In the genomic region with DNA sequence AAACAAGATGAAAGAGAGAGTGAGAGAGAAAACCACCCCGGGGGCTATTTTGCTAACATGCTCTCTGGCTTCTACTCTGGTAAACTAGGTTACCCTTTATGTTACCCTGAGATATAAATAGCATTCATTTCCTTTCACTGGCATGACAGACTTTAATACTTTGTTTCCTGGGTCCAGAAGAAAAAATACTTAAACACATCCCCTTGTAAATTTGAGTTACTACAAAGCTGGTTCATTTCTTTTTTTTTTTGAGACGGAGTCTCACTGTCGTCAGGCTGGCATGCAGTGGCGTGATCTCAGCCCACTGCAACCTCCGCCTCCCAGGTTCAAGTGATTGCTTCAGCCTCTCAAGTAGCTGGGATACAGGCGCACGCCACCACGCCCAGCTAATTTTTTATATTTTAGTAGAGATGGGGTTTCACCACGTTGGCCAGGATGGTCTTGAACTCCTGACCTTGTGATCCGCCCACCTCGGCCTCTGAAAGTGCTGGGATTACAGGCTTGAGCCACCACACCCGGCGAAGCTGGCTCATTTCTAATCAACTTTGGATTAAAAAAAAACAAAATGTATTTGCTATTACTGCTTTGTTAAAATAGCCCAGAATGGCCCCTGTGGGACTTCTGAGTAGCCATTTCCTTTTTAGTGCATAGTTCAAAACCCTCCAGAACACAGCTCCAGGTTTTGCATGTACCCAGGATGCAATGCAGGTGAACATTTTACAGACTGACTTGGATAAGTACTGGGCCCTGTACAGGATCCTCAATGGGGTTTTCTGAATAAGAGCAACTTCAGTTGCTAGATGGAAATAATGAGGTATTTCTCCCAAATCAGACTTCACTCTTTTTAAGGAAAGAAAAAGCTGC, we compare ENCODE assay signal across 11 cellular contexts. TPM values are rescaled to one million over a fixed set of nuclear protein-coding genes. Genes with fewer than 3 reads are reported as not detected.
A peak's percentile ranks its signal among the peaks of the same experiment; 100 is the strongest.
DNase-seq lines count a peak whose midpoint lies in the region; ATAC-seq and TF ChIP-seq lines count a peak whose summit lies in the region.
"Had no signal": no experiment of that assay in that cellular context is flagged by ENCODE, and none has a peak within 500 bp of the region (broad histone marks: within the 10 kb centered on the region; RNA-seq: fewer than 3 reads in every experiment).

No MANE protein-coding gene starts in this region.

- H3K4me3 ChIP-seq in heart right ventricle (no peak overlapping the region), coronary artery (no peak overlapping the region), upper lobe of right lung (no peak overlapping the region), body of pancreas (no peak overlapping the region), gastroesophageal sphincter (no peak overlapping the region)

- H3K27ac ChIP-seq in heart right ventricle, result peak overlapping the region in 9 of 10 donors; percentile 12 to 71 (median 55)
- H3K27ac ChIP-seq in coronary artery, result peak overlapping the region; percentile 51 to 66
- H3K27ac ChIP-seq in upper lobe of right lung, result no peak overlapping the region
- H3K27ac ChIP-seq in body of pancreas, result no peak overlapping the region
- peak overlapping the region in 2 of 4 donors; percentile 29 to 35 for H3K27ac ChIP-seq in gastroesophageal sphincter

- H3K36me3 ChIP-seq in heart right ventricle (peaks cover 0 to 60% (median 8%) of the 10 kb centered on the region in 9 donors), upper lobe of right lung (no peaks in the 10 kb centered on the region), body of pancreas (replicated peaks in 1 of 2; ENCODE audit: insufficient read depth in 1 of 2, low read depth in 2 of 2) (no peaks in the 10 kb centered on the region), gastroesophageal sphincter (peaks cover 0 to 34% of the 10 kb centered on the region in 2 donors)

- peaks cover 0 to 64% (median 39%) of the 10 kb centered on the region in 9 donors for H3K4me1 ChIP-seq in heart right ventricle
- H3K4me1 ChIP-seq in upper lobe of right lung, result peaks cover 30% of the 10 kb centered on the region
- H3K4me1 ChIP-seq in body of pancreas, result peaks cover 11% of the 10 kb centered on the region
- peaks cover 0 to 34% (median 11%) of the 10 kb centered on the region in 3 donors for H3K4me1 ChIP-seq in gastroesophageal sphincter

- no peak for TF ChIP-seq EP300 in gastroesophageal sphincter (IDR thresholded peaks at IDR 0.05)

- WGBS in heart right ventricle, 2 donors, result 59 to 64% methylated on average over 13 of the region's 13 CpGs
- WGBS in body of pancreas, 2 donors, result 76% methylated on average over 11 to 13 of the region's 13 CpGs
- 45 to 53% methylated on average over 7 to 12 of the region's 13 CpGs for WGBS in gastroesophageal sphincter (ENCODE audit: low coverage in 1 of 2), 2 donors

- DNase-seq in heart right ventricle (no peak), Right ventricle myocardium inferior (ENCODE audit: missing footprints) (no peak), coronary artery (ENCODE audit: low spot score) (no peak), upper lobe of right lung (peak; percentile 52), body of pancreas (no peak), cerebellar cortex (ENCODE audit: low spot score) (no peak)
- DNase-seq: COR-L47, NCI-H1436 treated with DMSO at 0.1 percent for 48 hours had no signal

- intact Hi-C loops in heart right ventricle (cut with DNase I), result no loop called here
- intact Hi-C loops in Right ventricle myocardium inferior (cut with DNase I), result no loop called here
- intact Hi-C loops in upper lobe of right lung (cut with DNase I), result no loop called here
- intact Hi-C loops in body of pancreas (cut with DNase I), result no loop called here

- no peak for TF ChIP-seq CTCF in heart right ventricle (IDR thresholded peaks at IDR 0.05)
- TF ChIP-seq CTCF in coronary artery (IDR thresholded peaks at IDR 0.05), result no peak
- no peak for TF ChIP-seq CTCF in upper lobe of right lung (IDR thresholded peaks at IDR 0.05)
- TF ChIP-seq CTCF in body of pancreas (IDR thresholded peaks at IDR 0.05), result no peak
- no peak for TF ChIP-seq CTCF in gastroesophageal sphincter (IDR thresholded peaks at IDR 0.05)

- TF ChIP-seq POLR2A in body of pancreas (IDR thresholded peaks at IDR 0.05), result no peak
- no peak for TF ChIP-seq POLR2A in gastroesophageal sphincter (IDR thresholded peaks at IDR 0.05)

- ATAC-seq in heart right ventricle (peak in 1 of 8 donors; percentile 25), Right ventricle myocardium inferior (no peak), HG03457 (IDR thresholded peaks at IDR 0.05; ENCODE audit: unreplicated experiment) (peak; percentile 37), upper lobe of right lung (no peak), body of pancreas (no peak), gastroesophageal sphincter (no peak)
- ATAC-seq: left lobe of liver had no signal

- H3K9me3 ChIP-seq in heart right ventricle (no peaks in the 10 kb centered on the region), upper lobe of right lung (no peaks in the 10 kb centered on the region), body of pancreas (no peaks in the 10 kb centered on the region), gastroesophageal sphincter (no peaks in the 10 kb centered on the region)

- H3K27me3 ChIP-seq in heart right ventricle (no peaks in the 10 kb centered on the region), upper lobe of right lung (no peaks in the 10 kb centered on the region), body of pancreas (no peaks in the 10 kb centered on the region), gastroesophageal sphincter (no peaks in the 10 kb centered on the region)

RNA-seq across cellular contexts. Expression of gene INPP5B, which starts 20.6 kb away (rescaled TPM):
- 10 to 100 TPM in 9 of 10 donors, 1 to 10 TPM in 1; 8.7 to 16.7 (median 12.5) TPM for total RNA-seq in heart right ventricle
- polyA plus RNA-seq in heart right ventricle, result 10 to 100 TPM in 1 of 2 donors, 1 to 10 TPM in 1; 4.1 to 17.3 TPM
- 11.2 TPM for total RNA-seq in Right ventricle myocardium inferior
- 44.8 TPM for total RNA-seq in upper lobe of right lung
- total RNA-seq in body of pancreas, result 10 to 100 TPM; 11.5 to 13.5 TPM
- total RNA-seq in gastroesophageal sphincter, result 10 to 100 TPM; 32.6 to 80.8 (median 37.7) TPM

Comparison
In these comparisons a context has a peak if more than half of its experiments do, and no peak if none do; other contexts are left out.
1. H3K27ac ChIP-seq: peak in heart right ventricle (9 of 10) and coronary artery (2 of 2); none in upper lobe of right lung (single experiment) and body of pancreas (0 of 4).